In the genomic region with DNA sequence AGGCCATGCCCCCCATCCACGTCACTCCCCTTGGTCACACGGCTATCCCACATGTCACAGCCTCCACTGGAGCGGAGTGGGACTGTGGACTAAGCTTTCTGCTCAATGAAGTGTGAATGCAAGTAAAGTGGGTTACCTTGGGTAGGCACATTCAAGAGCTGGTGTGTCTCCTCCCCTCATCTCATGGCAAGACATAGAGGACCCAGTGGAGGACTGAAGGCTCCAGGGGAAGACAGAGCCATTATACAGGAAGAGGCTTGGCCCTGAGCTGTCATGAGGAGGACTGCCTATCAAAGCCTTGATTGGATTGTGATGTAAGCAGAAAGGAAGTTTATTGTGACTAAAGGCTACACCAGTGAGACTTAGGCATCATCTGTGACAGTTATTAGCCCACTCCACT, we compare ENCODE assay signal across 20 cellular contexts.
"Had no signal": no experiment of that assay in that cellular context is flagged by ENCODE, and none has a peak within 500 bp of the region (broad histone marks: within the 10 kb centered on the region; RNA-seq: fewer than 3 reads in every experiment).

No MANE protein-coding gene starts in this region.

- H3K36me3 Mint-ChIP-seq: immature natural killer cell; mesothelial cell of epicardium; naive B cell; natural killer cell; neural progenitor cell; stimulated activated effector memory CD8-positive, alpha-beta T cell treated with anti-CD3 and anti-CD28 coated beads, Interleukin-12 subunit alpha, Interleukin-12 subunit beta, amount 100 ng/mL, for 72 hours had no signal

- H3K4me1 Mint-ChIP-seq: immature natural killer cell; mesothelial cell of epicardium; naive B cell; natural killer cell; nephron progenitor cell; stimulated activated effector memory CD8-positive, alpha-beta T cell treated with anti-CD3 and anti-CD28 coated beads, Interleukin-12 subunit alpha, Interleukin-12 subunit beta, amount 100 ng/mL, for 72 hours had no signal

- H3K9me3 Mint-ChIP-seq: immature natural killer cell; mesothelial cell of epicardium; natural killer cell; nephron progenitor cell; neural progenitor cell; stimulated activated effector memory CD8-positive, alpha-beta T cell treated with anti-CD3 and anti-CD28 coated beads, Interleukin-12 subunit alpha, Interleukin-12 subunit beta, amount 100 ng/mL, for 72 hours; stimulated activated naive CD8-positive, alpha-beta T cell treated with anti-CD3 and anti-CD28 coated beads, Interleukin-15, Interleukin-2, amounts not matched to agents 100 ng/mL and 50 ng/mL, for 24 hours had no signal

- H3K4me3 Mint-ChIP-seq: immature natural killer cell; mesothelial cell of epicardium; naive B cell; natural killer cell; nephron progenitor cell; neural progenitor cell; stimulated activated effector memory CD8-positive, alpha-beta T cell treated with anti-CD3 and anti-CD28 coated beads, Interleukin-12 subunit alpha, Interleukin-12 subunit beta, amount 100 ng/mL, for 72 hours; stimulated activated naive CD8-positive, alpha-beta T cell treated with anti-CD3 and anti-CD28 coated beads, Interleukin-15, Interleukin-2, amounts not matched to agents 100 ng/mL and 50 ng/mL, for 24 hours had no signal

- DNase-seq: hypothalamus; immature natural killer cell; left ventricle myocardium inferior; mesendoderm; naive B cell; natural killer cell; nephron progenitor cell; ovary; retina; right cardiac atrium; stimulated activated CD4-positive, alpha-beta T cell treated with anti-CD3 and anti-CD28 coated beads, Interleukin-12 subunit alpha, Interleukin-12 subunit beta, amount 100 ng/mL, for 4 hours; stimulated activated CD4-positive, alpha-beta T cell treated with anti-CD3 and anti-CD28 coated beads, Interleukin-15, amount 100 ng/mL, for 24 hours; stimulated activated CD4-positive, alpha-beta T cell treated with anti-CD3 and anti-CD28 coated beads, Interleukin-4, amount 100 ng/mL, for 24 hours; stimulated activated naive CD4-positive, alpha-beta T cell; tibial artery; upper lobe of left lung had no signal

- H3K27ac Mint-ChIP-seq: immature natural killer cell; mesothelial cell of epicardium; naive B cell; natural killer cell; nephron progenitor cell; neural progenitor cell; stimulated activated effector memory CD8-positive, alpha-beta T cell treated with anti-CD3 and anti-CD28 coated beads, Interleukin-12 subunit alpha, Interleukin-12 subunit beta, amount 100 ng/mL, for 72 hours; stimulated activated naive CD8-positive, alpha-beta T cell treated with anti-CD3 and anti-CD28 coated beads, Interleukin-15, Interleukin-2, amounts not matched to agents 100 ng/mL and 50 ng/mL, for 24 hours had no signal
